In the genomic region with DNA sequence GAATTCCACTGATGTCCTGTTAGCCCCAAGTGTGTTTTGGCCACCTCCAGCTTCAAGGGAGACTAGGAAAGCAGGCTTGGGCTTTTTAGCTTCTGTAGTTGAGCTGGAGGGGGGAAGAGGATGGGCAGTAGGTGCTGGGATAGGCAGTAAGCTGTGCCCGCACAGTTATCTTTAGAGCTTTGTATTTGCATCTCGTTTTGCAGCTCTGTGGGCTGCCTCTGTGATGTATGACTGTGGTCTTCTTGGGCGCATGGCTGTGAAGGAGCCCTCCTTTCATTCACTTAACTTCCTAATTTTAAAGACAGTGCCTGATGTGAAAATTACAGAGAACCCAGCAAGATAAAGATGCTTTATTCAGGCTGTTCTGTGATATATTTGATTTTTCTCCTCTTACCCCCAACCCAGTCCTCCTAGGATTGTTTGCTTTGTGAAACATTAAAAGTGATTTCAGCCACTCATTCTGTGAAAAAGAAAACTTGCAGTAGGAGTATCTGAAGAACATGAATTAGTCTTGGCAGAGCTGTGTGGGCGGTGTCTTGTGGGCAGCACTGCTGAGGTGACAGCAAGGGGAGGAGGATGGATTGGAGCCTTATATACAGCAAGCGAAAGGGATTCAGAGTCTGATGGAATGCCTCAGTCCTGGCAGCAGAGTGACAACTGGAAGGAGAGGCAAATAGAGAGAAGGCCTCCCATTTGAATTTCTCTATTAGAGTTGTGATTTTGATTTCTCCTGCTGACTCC, we compare ENCODE assay signal across 9 cellular contexts.
DNase-seq lines count a peak whose midpoint lies in the region; ATAC-seq and TF ChIP-seq lines count a peak whose summit lies in the region.
"Had no signal": no experiment of that assay in that cellular context is flagged by ENCODE, and none has a peak within 500 bp of the region (broad histone marks: within the 10 kb centered on the region; RNA-seq: fewer than 3 reads in every experiment).

No MANE protein-coding gene starts in this region.

- H3K4me3 Mint-ChIP-seq in activated CD8-positive, alpha-beta T cell treated with anti-CD3 and anti-CD28 coated beads for 36 hours = no peak overlapping the region
- H3K4me3 Mint-ChIP-seq in nephron (no peak overlapping the region), progenitor cell of endocrine pancreas (ENCODE audit: low read depth) (no peak overlapping the region)
- H3K4me3 Mint-ChIP-seq: CD4-positive, alpha-beta memory T cell had no signal

- peaks cover 11% of the 10 kb centered on the region for H3K9me3 ChIP-seq in DND-41 (ENCODE audit: insufficient read depth, low read length, severe bottlenecking)
- no peaks in the 10 kb centered on the region for H3K9me3 ChIP-seq in PC-3 (ENCODE audit: low read length)

- no peaks in the 10 kb centered on the region for H3K9me2 ChIP-seq in PC-3 (replicated peaks; ENCODE audit: low read length)

- H3K79me2 ChIP-seq in DND-41 (ENCODE audit: insufficient read depth, low read length) = no peaks in the 10 kb centered on the region
- no peaks in the 10 kb centered on the region for H3K79me2 ChIP-seq in PC-3 (ENCODE audit: low read length)

- H3K27ac ChIP-seq in DND-41 (ENCODE audit: low read length) (no peak overlapping the region), PC-3 (ENCODE audit: low read length) (no peak overlapping the region)

- H3K36me3 ChIP-seq in DND-41 (ENCODE audit: insufficient read depth, low read length) (peaks cover 49% of the 10 kb centered on the region), PC-3 (ENCODE audit: low read depth, low read length) (peaks cover 24% of the 10 kb centered on the region)

- H2AFZ ChIP-seq in DND-41 (ENCODE audit: low read depth, low read length) (no peak overlapping the region), PC-3 (ENCODE audit: low read length) (no peak overlapping the region)

- DNase-seq in DND-41 (peak; percentile 13), HT-29 (ENCODE audit: low spot score) (no peak), PC-3 (no peak), progenitor cell of endocrine pancreas (ENCODE audit: low spot score, unreplicated experiment) (no peak)
- peak; percentile 86 for DNase-seq in activated CD8-positive, alpha-beta T cell treated with anti-CD3 and anti-CD28 coated beads for 36 hours
- DNase-seq: CD4-positive, alpha-beta memory T cell had no signal

- H3K36me3 Mint-ChIP-seq in activated CD8-positive, alpha-beta T cell treated with anti-CD3 and anti-CD28 coated beads for 36 hours (ENCODE audit: low read depth) = peaks cover 35% of the 10 kb centered on the region
- H3K36me3 Mint-ChIP-seq in nephron (ENCODE audit: low read depth) = peaks cover 56% of the 10 kb centered on the region
- peaks cover 27% of the 10 kb centered on the region for H3K36me3 Mint-ChIP-seq in progenitor cell of endocrine pancreas (ENCODE audit: insufficient read depth)

- no TSS peak for BruUV-seq in PC-3 (replicated peaks; lab: Mats Ljungman, UMichigan)

- H3K4me2 ChIP-seq in DND-41 (ENCODE audit: insufficient read depth, low read length) = no peak overlapping the region
- H3K4me2 ChIP-seq in PC-3 (ENCODE audit: low read length) = no peak overlapping the region

- peaks cover 6% of the 10 kb centered on the region for H3K9me3 Mint-ChIP-seq in activated CD8-positive, alpha-beta T cell treated with anti-CD3 and anti-CD28 coated beads for 36 hours
- H3K9me3 Mint-ChIP-seq in nephron (peaks cover 20% of the 10 kb centered on the region), progenitor cell of endocrine pancreas (ENCODE audit: low read depth) (peaks cover 21% of the 10 kb centered on the region)

- CTCF ChIA-PET in activated CD8-positive, alpha-beta T cell treated with anti-CD3 and anti-CD28 coated beads for 36 hours (lab: Charles Lee) = interaction anchor here (1.6 kb wide), 1 partner anchor 253 kb away, joined by 3 read pairs; no protein-coding TSS in a partner anchor
- CTCF ChIA-PET in PC-3 (lab: Charles Lee) = no interaction called here

- POLR2A ChIA-PET in activated CD8-positive, alpha-beta T cell treated with anti-CD3 and anti-CD28 coated beads for 36 hours (lab: Charles Lee) = interaction anchor here (0.6 kb wide), 1 partner anchor 13 kb away, joined by 4 read pairs; no protein-coding TSS in a partner anchor
- POLR2A ChIA-PET in PC-3 (lab: Charles Lee; ENCODE audit: unreplicated experiment) = interaction anchor here (0.7 kb wide), 1 partner anchor 295 kb away, joined by 7 read pairs; no protein-coding TSS in a partner anchor

- intact Hi-C loops in activated CD8-positive, alpha-beta T cell treated with anti-CD3 and anti-CD28 coated beads for 36 hours (cut with micrococcal nuclease) = no loop called here
- intact Hi-C loops in PC-3 (cut with micrococcal nuclease) = no loop called here

- no peaks in the 10 kb centered on the region for H3K27me3 Mint-ChIP-seq in activated CD8-positive, alpha-beta T cell treated with anti-CD3 and anti-CD28 coated beads for 36 hours
- H3K27me3 Mint-ChIP-seq in nephron (ENCODE audit: low read depth) = no peaks in the 10 kb centered on the region
- H3K27me3 Mint-ChIP-seq in progenitor cell of endocrine pancreas = no peaks in the 10 kb centered on the region
- H3K27me3 Mint-ChIP-seq: CD4-positive, alpha-beta memory T cell had no signal

- peaks cover 34% of the 10 kb centered on the region for H3K4me1 Mint-ChIP-seq in activated CD8-positive, alpha-beta T cell treated with anti-CD3 and anti-CD28 coated beads for 36 hours (ENCODE audit: low read depth)
- H3K4me1 Mint-ChIP-seq in nephron (peaks cover 24% of the 10 kb centered on the region), progenitor cell of endocrine pancreas (ENCODE audit: low read depth) (peaks cover 10% of the 10 kb centered on the region)

- no peak for TF ChIP-seq CTCF in DND-41 (IDR thresholded peaks at IDR 0.05; ENCODE audit: borderline replicate concordance, extremely low read depth, low read length, poor library complexity, severe bottlenecking)
- no peak for TF ChIP-seq CTCF in activated CD8-positive, alpha-beta T cell treated with anti-CD3 and anti-CD28 coated beads for 36 hours (IDR thresholded peaks at IDR 0.05)
- TF ChIP-seq CTCF in nephron (IDR thresholded peaks at IDR 0.05; ENCODE audit: unreplicated experiment in 3 of 3) = no peak
- TF ChIP-seq CTCF in PC-3 (conservative IDR thresholded peaks at IDR 0.05; ENCODE audit: low read depth, low read length) = no peak
- TF ChIP-seq CTCF in progenitor cell of endocrine pancreas (IDR thresholded peaks at IDR 0.05; ENCODE audit: unreplicated experiment) = no peak

- no peak; the same call in 2 of the 3 replicates for ATAC-seq in DND-41 (ENCODE audit: insufficient read depth, low read depth)
- peak; percentile 77 for ATAC-seq in HG02759 (IDR thresholded peaks at IDR 0.05; ENCODE audit: unreplicated experiment)
- ATAC-seq in activated CD8-positive, alpha-beta T cell treated with anti-CD3 and anti-CD28 coated beads for 36 hours = peak; percentile 84
- ATAC-seq in PC-3 = no peak
- ATAC-seq in HG03139 (IDR thresholded peaks at IDR 0.05; ENCODE audit: unreplicated experiment) = no peak

- H4K20me1 ChIP-seq in DND-41 (ENCODE audit: insufficient read depth, low read length) (no peaks in the 10 kb centered on the region), PC-3 (ENCODE audit: low read length) (no peaks in the 10 kb centered on the region)

- H3F3A ChIP-seq in PC-3 (ENCODE audit: low read length, unreplicated experiment) = no peaks in the 10 kb centered on the region

- H3K9ac ChIP-seq in DND-41 (ENCODE audit: low read depth, low read length) (no peak overlapping the region), PC-3 (ENCODE audit: low read length) (no peak overlapping the region)

- peak overlapping the region; percentile 54 for H3K27ac Mint-ChIP-seq in activated CD8-positive, alpha-beta T cell treated with anti-CD3 and anti-CD28 coated beads for 36 hours
- H3K27ac Mint-ChIP-seq in nephron (peak overlapping the region in 2 of 3 experiments; percentile 4 to 34), progenitor cell of endocrine pancreas (no peak overlapping the region)

- H3K4me1 ChIP-seq in DND-41 (ENCODE audit: insufficient read depth, low read length) (no peaks in the 10 kb centered on the region), PC-3 (ENCODE audit: insufficient read depth, low read length) (no peaks in the 10 kb centered on the region)

- no peaks in the 10 kb centered on the region for H3K27me3 ChIP-seq in DND-41 (ENCODE audit: insufficient read depth, low read length, poor library complexity)
- H3K27me3 ChIP-seq in PC-3 (ENCODE audit: low read length) = no peaks in the 10 kb centered on the region

- H3K4me3 ChIP-seq in DND-41 (ENCODE audit: low read depth in 1 of 2, low read length in 2 of 2) (no peak overlapping the region), PC-3 (ENCODE audit: low read length) (no peak overlapping the region)

Comparison
In these comparisons a context has a peak if more than half of its experiments do, and no peak if none do; other contexts are left out.
1. ATAC-seq: peak in HG02759 (single experiment) and activated CD8-positive, alpha-beta T cell treated with anti-CD3 and anti-CD28 coated beads for 36 hours (single experiment); none in DND-41 (single experiment), PC-3 (single experiment) and HG03139 (single experiment).
2. DNase-seq: peak in DND-41 (single experiment) and activated CD8-positive, alpha-beta T cell treated with anti-CD3 and anti-CD28 coated beads for 36 hours (single experiment); none in HT-29 (single experiment), PC-3 (single experiment) and progenitor cell of endocrine pancreas (single experiment).